ENCODE assay signal across 10 cellular contexts in the genomic region with DNA sequence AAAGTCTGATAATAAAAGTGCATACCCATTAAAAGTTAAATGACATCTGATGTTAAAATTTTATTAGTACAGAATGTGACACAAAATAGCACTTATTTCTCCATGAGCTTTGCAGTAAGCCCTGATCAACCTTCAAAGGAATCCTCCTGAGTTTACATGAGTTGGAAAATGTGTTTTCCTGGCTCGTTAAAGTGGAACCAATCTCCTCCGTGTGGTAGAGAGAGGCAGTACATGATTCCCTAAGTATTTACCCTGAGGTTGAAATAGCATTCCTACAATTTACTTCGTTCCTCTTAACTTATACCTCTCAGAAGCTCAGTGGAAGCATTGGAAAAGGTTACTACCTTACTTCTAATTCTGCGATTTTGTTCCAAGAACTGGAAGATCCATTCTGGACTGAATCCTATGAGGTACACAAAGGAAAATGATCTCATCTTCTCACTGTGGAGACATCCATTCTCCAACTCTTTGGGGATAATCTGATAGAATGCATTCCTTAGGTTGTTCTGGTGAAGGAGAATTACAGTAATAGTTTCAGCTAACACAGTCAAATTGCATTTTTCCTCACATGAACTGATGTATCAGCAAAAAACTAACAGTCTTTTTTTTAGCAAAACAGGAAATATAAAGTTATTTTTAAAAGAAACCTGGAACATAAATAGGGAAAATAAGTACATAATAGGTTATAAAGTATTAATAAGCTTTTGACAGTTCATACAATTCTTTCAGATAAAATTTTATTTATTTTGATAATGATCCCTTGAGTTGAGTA.
DNase-seq lines count a peak whose midpoint lies in the region; ATAC-seq and TF ChIP-seq lines count a peak whose summit lies in the region.
"Had no signal": no experiment of that assay in that cellular context is flagged by ENCODE, and none has a peak within 500 bp of the region (broad histone marks: within the 10 kb centered on the region; RNA-seq: fewer than 3 reads in every experiment).

No MANE protein-coding gene starts in this region.

- 13 to 15% methylated on average over 4 of the region's 4 CpGs for WGBS in lower leg skin, 2 donors

- H3K36me3 ChIP-seq in tibial artery: no peaks in the 10 kb centered on the region

- peak; percentile 69 for TF ChIP-seq CTCF in glutamatergic neuron (IDR thresholded peaks at IDR 0.05; ENCODE audit: partially characterized antibody, unreplicated experiment)
- TF ChIP-seq CTCF in tibial artery (IDR thresholded peaks at IDR 0.05): peak; percentile 23 to 26
- TF ChIP-seq CTCF in lower leg skin (IDR thresholded peaks at IDR 0.05): no peak

- no peak for TF ChIP-seq POLR2A in lower leg skin (IDR thresholded peaks at IDR 0.05)

- peaks cover 3% of the 10 kb centered on the region for H3K27me3 Mint-ChIP-seq in glutamatergic neuron (ENCODE audit: unreplicated experiment)
- H3K27me3 Mint-ChIP-seq: activated naive CD8-positive, alpha-beta T cell; B cell had no signal

- peaks cover 2% of the 10 kb centered on the region for H3K9me3 Mint-ChIP-seq in glutamatergic neuron (ENCODE audit: unreplicated experiment)

- H3K4me3 Mint-ChIP-seq in glutamatergic neuron (ENCODE audit: unreplicated experiment): no peak overlapping the region
- H3K4me3 Mint-ChIP-seq: activated naive CD8-positive, alpha-beta T cell; B cell had no signal

- H3K27ac ChIP-seq in tibial artery: no peak overlapping the region

- ATAC-seq in GM19463 (IDR thresholded peaks at IDR 0.05; ENCODE audit: unreplicated experiment): no peak

- no peak overlapping the region for H3K27ac Mint-ChIP-seq in glutamatergic neuron (ENCODE audit: unreplicated experiment)
- H3K27ac Mint-ChIP-seq: activated naive CD8-positive, alpha-beta T cell; B cell had no signal

- peaks cover 0 to 4% (median 0%) of the 10 kb centered on the region in 4 donors for H3K4me1 ChIP-seq in tibial artery

- H3K4me3 ChIP-seq in tibial artery: no peak overlapping the region
- no peak overlapping the region for H3K4me3 ChIP-seq in lower leg skin (ENCODE audit: low read depth, poor library complexity, severe bottlenecking)

- intact Hi-C loops in tibial artery (cut with DNase I; ENCODE audit: low total_unique reads): no loop called here
- intact Hi-C loops in lower leg skin (cut with DNase I; ENCODE audit: low total_unique reads): no loop called here

- peaks cover 0 to 4% (median 0%) of the 10 kb centered on the region in 3 donors for H3K9me3 ChIP-seq in tibial artery

- no peaks in the 10 kb centered on the region for H3K27me3 ChIP-seq in tibial artery

- DNase-seq in NCI-H2171 treated with DMSO at 0.1 percent for 48 hours (lab: John Stamatoyannopoulos, UW) (peak; percentile 39), NCI-H2171 (lab: John Stamatoyannopoulos, UW) (no peak), RPMI8226 (peak; percentile 18), glutamatergic neuron (no peak), tibial artery (no peak), islet precursor cell (no peak), lower leg skin (ENCODE audit: low spot score in 2 of 2) (no peak)

- peaks cover 21% of the 10 kb centered on the region for H3K4me1 Mint-ChIP-seq in glutamatergic neuron (ENCODE audit: low read depth, unreplicated experiment)
- H3K4me1 Mint-ChIP-seq: B cell had no signal

- H3K36me3 Mint-ChIP-seq in glutamatergic neuron (ENCODE audit: unreplicated experiment): no peaks in the 10 kb centered on the region
- H3K36me3 Mint-ChIP-seq: activated naive CD8-positive, alpha-beta T cell had no signal

Comparison
In these comparisons a context has a peak if more than half of its experiments do, and no peak if none do; other contexts are left out.
1. DNase-seq: peak in NCI-H2171 treated with DMSO at 0.1 percent for 48 hours (single experiment) and RPMI8226 (single experiment); none in NCI-H2171 (single experiment), glutamatergic neuron (single experiment), tibial artery (0 of 2), islet precursor cell (single experiment) and lower leg skin (0 of 2).
2. CTCF ChIP-seq: peak in glutamatergic neuron (single experiment) and tibial artery (2 of 2); none in lower leg skin (0 of 3).